9 cellular contexts compared by ENCODE assay signal in genomic region chr1:241533375-241534115, GRCh38. TPM values are rescaled to one million over a fixed set of nuclear protein-coding genes. Genes with fewer than 3 reads are reported as not detected.
A peak's percentile ranks its signal among the peaks of the same experiment; 100 is the strongest.
DNase-seq lines count a peak whose midpoint lies in the region; ATAC-seq lines count a peak whose summit lies in the region.
"Had no signal": no experiment of that assay in that cellular context is flagged by ENCODE, and none has a peak within 500 bp of the region (broad histone marks: within the 10 kb centered on the region; RNA-seq: fewer than 3 reads in every experiment).

No MANE protein-coding gene starts in this region.

- CTCF ChIA-PET in activated naive CD4-positive, alpha-beta T cell treated with anti-CD3 and anti-CD28 coated beads, Interleukin-2, amount 10 ng/mL, durations not matched to agents 7 days and 5 days (lab: Charles Lee), result interaction anchor here (1.0 kb wide), 1 partner anchor 465 kb away, joined by 3 read pairs; the partner anchor contains the start of gene MAP1LC3C

- peaks cover 12% of the 10 kb centered on the region for H3K4me1 Mint-ChIP-seq in activated naive CD4-positive, alpha-beta T cell treated with anti-CD3 and anti-CD28 coated beads, Interleukin-2, amount 10 ng/mL, durations not matched to agents 7 days and 5 days

- DNase-seq in ELR (ENCODE audit: low read depth), result peak; percentile 44
- no peak for DNase-seq in midbrain (lab: John Stamatoyannopoulos, UW)
- DNase-seq in activated naive CD4-positive, alpha-beta T cell treated with anti-CD3 and anti-CD28 coated beads, Interleukin-2, amount 10 ng/mL, durations not matched to agents 7 days and 5 days, result no peak
- no peak for DNase-seq in NK-92 (lab: John Stamatoyannopoulos, UW; ENCODE audit: unreplicated experiment)
- DNase-seq in DMS114 treated with DMSO at 0.1 percent for 48 hours (lab: John Stamatoyannopoulos, UW; ENCODE audit: unreplicated experiment), result no peak
- DNase-seq: T-helper 1 cell had no signal

- no peaks in the 10 kb centered on the region for H3K36me3 Mint-ChIP-seq in activated naive CD4-positive, alpha-beta T cell treated with anti-CD3 and anti-CD28 coated beads, Interleukin-2, amount 10 ng/mL, durations not matched to agents 7 days and 5 days

- H3K9me3 Mint-ChIP-seq in activated naive CD4-positive, alpha-beta T cell treated with anti-CD3 and anti-CD28 coated beads, Interleukin-2, amount 10 ng/mL, durations not matched to agents 7 days and 5 days, result no peaks in the 10 kb centered on the region

- ATAC-seq in GM21381 (IDR thresholded peaks at IDR 0.05; ENCODE audit: unreplicated experiment), result peak; percentile 35
- peak; percentile 43 for ATAC-seq in HG03432 (IDR thresholded peaks at IDR 0.05; ENCODE audit: unreplicated experiment)
- ATAC-seq in esophagus mucosa, result peak; percentile 31

- peaks cover 8% of the 10 kb centered on the region for H3K27me3 Mint-ChIP-seq in activated naive CD4-positive, alpha-beta T cell treated with anti-CD3 and anti-CD28 coated beads, Interleukin-2, amount 10 ng/mL, durations not matched to agents 7 days and 5 days

- H3K4me3 Mint-ChIP-seq in activated naive CD4-positive, alpha-beta T cell treated with anti-CD3 and anti-CD28 coated beads, Interleukin-2, amount 10 ng/mL, durations not matched to agents 7 days and 5 days, result no peak overlapping the region

- H3K27ac Mint-ChIP-seq in activated naive CD4-positive, alpha-beta T cell treated with anti-CD3 and anti-CD28 coated beads, Interleukin-2, amount 10 ng/mL, durations not matched to agents 7 days and 5 days, result no peak overlapping the region

RNA-seq across cellular contexts. Expression of gene KMO, which starts 1.4 kb away (rescaled TPM):
- total RNA-seq in esophagus mucosa, result 0.12 TPM

RNA-seq across cellular contexts. Expression of gene FH, which starts 14.0 kb away (rescaled TPM):
- 54.8 TPM for total RNA-seq in esophagus mucosa
